In the genomic region with DNA sequence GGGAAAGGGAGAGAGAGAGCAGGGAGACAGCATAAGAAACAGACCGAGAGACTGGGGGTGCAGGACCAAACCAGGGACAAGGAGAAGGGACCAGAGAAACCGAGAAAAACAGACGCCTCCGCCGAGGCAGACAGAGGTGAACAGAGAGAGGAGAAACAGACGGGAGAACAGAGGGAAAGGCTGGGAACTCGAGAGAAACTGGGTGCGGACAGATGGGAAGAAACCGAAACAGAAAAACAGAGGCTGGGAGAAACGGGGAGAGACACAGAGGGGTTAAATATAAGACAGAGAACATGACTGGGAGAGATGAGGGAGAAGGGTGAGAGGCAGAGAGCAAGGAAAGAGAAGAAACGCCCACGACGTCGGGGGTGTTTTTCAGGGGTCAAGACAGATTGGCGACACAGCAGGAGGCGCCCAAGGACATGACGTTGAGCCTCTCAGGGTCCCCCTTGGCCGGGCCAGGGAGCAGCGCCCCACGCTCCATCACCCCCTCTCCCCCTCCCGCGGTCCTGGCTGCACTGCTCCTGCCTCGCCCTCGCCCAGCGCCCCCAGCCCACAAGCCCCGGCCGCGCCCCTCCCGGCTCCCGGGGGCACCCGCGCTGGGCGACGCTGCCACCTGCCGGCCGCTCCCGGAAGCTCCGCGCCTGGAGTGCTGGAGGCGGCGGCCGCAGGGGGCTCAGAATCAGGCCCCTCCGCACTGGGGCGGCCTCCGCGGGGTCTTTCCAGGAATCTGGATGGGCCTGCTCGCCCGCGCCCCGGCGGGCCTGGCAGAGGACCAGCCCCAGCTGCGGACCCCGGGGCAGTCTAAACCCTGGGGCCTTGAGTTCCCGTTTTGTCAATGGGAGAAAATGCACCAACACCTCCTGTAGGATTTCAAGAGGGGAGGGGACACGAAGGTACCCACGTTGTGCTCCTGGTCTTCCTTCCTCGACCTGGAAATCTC, we compare ENCODE assay signal across 1 cellular context.
TF ChIP-seq lines count a peak whose summit lies in the region.

No MANE protein-coding gene starts in this region.

TF ChIP-seq in K562, 482 proteins besides CTCF, POLR2A, EP300 and RAD21 (continued from another document and continues in another):
- no peak for TF ChIP-seq ETV6 (IDR thresholded peaks at IDR 0.05; ENCODE audit: borderline replicate concordance in 1 of 2, low read depth in 2 of 2, low read length in 1 of 2)
- TF ChIP-seq ETV6 (CRISPR knock-in tag; IDR thresholded peaks at IDR 0.05; ENCODE audit: borderline replicate concordance), result no peak
- TF ChIP-seq ZBTB43 (CRISPR knock-in tag; IDR thresholded peaks at IDR 0.05), result no peak
- TF ChIP-seq HNRNPLL (IDR thresholded peaks at IDR 0.05; ENCODE audit: low read depth, low read length, poor library complexity, severe bottlenecking), result no peak
- TF ChIP-seq, protein P1, sequence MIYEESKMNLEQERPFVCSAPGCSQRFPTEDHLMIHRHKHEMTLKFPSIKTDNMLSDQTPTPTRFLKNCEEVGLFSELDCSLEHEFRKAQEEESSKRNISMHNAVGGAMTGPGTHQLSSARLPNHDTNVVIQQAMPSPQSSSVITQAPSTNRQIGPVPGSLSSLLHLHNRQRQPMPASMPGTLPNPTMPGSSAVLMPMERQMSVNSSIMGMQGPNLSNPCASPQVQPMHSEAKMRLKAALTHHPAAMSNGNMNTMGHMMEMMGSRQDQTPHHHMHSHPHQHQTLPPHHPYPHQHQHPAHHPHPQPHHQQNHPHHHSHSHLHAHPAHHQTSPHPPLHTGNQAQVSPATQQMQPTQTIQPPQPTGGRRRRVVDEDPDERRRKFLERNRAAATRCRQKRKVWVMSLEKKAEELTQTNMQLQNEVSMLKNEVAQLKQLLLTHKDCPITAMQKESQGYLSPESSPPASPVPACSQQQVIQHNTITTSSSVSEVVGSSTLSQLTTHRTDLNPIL (CRISPR knock-in tag; IDR thresholded peaks at IDR 0.05), result no peak
- no peak for TF ChIP-seq DDX20 (tag; IDR thresholded peaks at IDR 0.05; ENCODE audit: low read depth)
- TF ChIP-seq ZNF407 (IDR thresholded peaks at IDR 0.05; ENCODE audit: low read depth), result no peak
- TF ChIP-seq GTF3C2 (IDR thresholded peaks at IDR 0.05; ENCODE audit: borderline replicate concordance, extremely low read depth, insufficient read length), result no peak
- TF ChIP-seq TCFL5 (CRISPR knock-in tag; conservative IDR thresholded peaks at IDR 0.05), result no peak
- peak; percentile 80 for TF ChIP-seq VEZF1 (CRISPR knock-in tag; IDR thresholded peaks at IDR 0.05)
- no peak for TF ChIP-seq ZSCAN32 (CRISPR knock-in tag; IDR thresholded peaks at IDR 0.05)
- TF ChIP-seq RREB1 (CRISPR knock-in tag; IDR thresholded peaks at IDR 0.05), result no peak
- TF ChIP-seq ZNF77 (CRISPR knock-in tag; IDR thresholded peaks at IDR 0.05), result no peak
- no peak for TF ChIP-seq NONO (IDR thresholded peaks at IDR 0.05; ENCODE audit: low read depth in 2 of 2, low read length in 1 of 2)
- TF ChIP-seq HOMEZ (CRISPR knock-in tag; IDR thresholded peaks at IDR 0.05), result no peak
- no peak for TF ChIP-seq PHB (CRISPR knock-in tag; IDR thresholded peaks at IDR 0.05)
